8 cellular contexts compared by ENCODE assay signal in genomic region chr18:21489119-21489750, GRCh38.
DNase-seq lines count a peak whose midpoint lies in the region; ATAC-seq lines count a peak whose summit lies in the region.

No MANE protein-coding gene starts in this region.

- POLR2A ChIA-PET in activated CD4-positive, alpha-beta T cell treated with anti-CD3 and anti-CD28 coated beads, Interleukin-2, amount 10 ng/mL, durations not matched to agents 7 days and 5 days (lab: Charles Lee), result interaction anchor here (0.5 kb wide), 1 partner anchor 381 kb away, joined by 6 read pairs; no protein-coding TSS in a partner anchor

- H3K36me3 Mint-ChIP-seq in activated CD4-positive, alpha-beta T cell treated with anti-CD3 and anti-CD28 coated beads, Interleukin-2, amount 10 ng/mL, durations not matched to agents 7 days and 5 days (ENCODE audit: low read depth), result no peaks in the 10 kb centered on the region

- DNase-seq in COLO829 (ENCODE audit: low spot score), result peak; percentile 46
- peak; percentile 6 for DNase-seq in NCI-H2029 (lab: John Stamatoyannopoulos, UW)
- peak; percentile 46 for DNase-seq in activated CD4-positive, alpha-beta T cell treated with anti-CD3 and anti-CD28 coated beads, Interleukin-2, amount 10 ng/mL, durations not matched to agents 7 days and 5 days
- peak in 35 of 42 donors; percentile 23 to 81 (median 57) for DNase-seq in head of caudate nucleus
- peak; percentile 17 for DNase-seq in pulmonary artery endothelial cell (ENCODE audit: low read depth, low spot score)
- no peak for DNase-seq in activated CD4-positive, CD25-positive, alpha-beta regulatory T cell treated with anti-CD3 and anti-CD28 coated beads, Interleukin-2, amount 50 U/mL, for 72 hours

- peaks cover 4% of the 10 kb centered on the region for H3K27me3 Mint-ChIP-seq in activated CD4-positive, alpha-beta T cell treated with anti-CD3 and anti-CD28 coated beads, Interleukin-2, amount 10 ng/mL, durations not matched to agents 7 days and 5 days

- H3K9me3 Mint-ChIP-seq in activated CD4-positive, alpha-beta T cell treated with anti-CD3 and anti-CD28 coated beads, Interleukin-2, amount 10 ng/mL, durations not matched to agents 7 days and 5 days, result no peaks in the 10 kb centered on the region

- peak; percentile 64 for ATAC-seq in GM21528 (IDR thresholded peaks at IDR 0.05; ENCODE audit: low FRiP score, unreplicated experiment)
- no peak for ATAC-seq in HG03457 (IDR thresholded peaks at IDR 0.05; ENCODE audit: unreplicated experiment)

- CTCF ChIA-PET in activated CD4-positive, alpha-beta T cell treated with anti-CD3 and anti-CD28 coated beads, Interleukin-2, amount 10 ng/mL, durations not matched to agents 7 days and 5 days (lab: Charles Lee), result interaction anchor here (0.9 to 1.3 kb wide), 2 partner anchors 85 to 509 kb away, joined by 3 read pairs; no protein-coding TSS in a partner anchor

- H3K4me3 Mint-ChIP-seq in activated CD4-positive, alpha-beta T cell treated with anti-CD3 and anti-CD28 coated beads, Interleukin-2, amount 10 ng/mL, durations not matched to agents 7 days and 5 days, result no peak overlapping the region

- intact Hi-C loops in head of caudate nucleus (cut with DNase I), result no loop called here

- no peaks in the 10 kb centered on the region for H3K4me1 Mint-ChIP-seq in activated CD4-positive, alpha-beta T cell treated with anti-CD3 and anti-CD28 coated beads, Interleukin-2, amount 10 ng/mL, durations not matched to agents 7 days and 5 days

- H3K27ac Mint-ChIP-seq in activated CD4-positive, alpha-beta T cell treated with anti-CD3 and anti-CD28 coated beads, Interleukin-2, amount 10 ng/mL, durations not matched to agents 7 days and 5 days, result no peak overlapping the region
